ENCODE assay signal across 5 cellular contexts in genomic region chr7:102761234-102761633, GRCh38. TPM values are rescaled to one million over a fixed set of nuclear protein-coding genes. Genes with fewer than 3 reads are reported as not detected.
DNase-seq lines count a peak whose midpoint lies in the region; ATAC-seq and TF ChIP-seq lines count a peak whose summit lies in the region.
"Not testable (repeated sequence)": the region's sequence is repeated elsewhere in the genome, so short reads cannot be mapped to it uniquely, and the experiment has no call there.

No MANE protein-coding gene starts in this region.

- not testable (repeated sequence) for ATAC-seq in IMR-90 (ENCODE audit: low read depth)
- ATAC-seq in SK-N-SH treated with all-trans-retinoic acid at 6 μM for 48 hours, result peak; percentile 65

- not testable (repeated sequence) for H3K9me1 ChIP-seq in IMR-90 (ENCODE audit: insufficient read depth, low read length)

- H3K27me3 Mint-ChIP-seq in nephron (ENCODE audit: low read depth), result not testable (repeated sequence)

- H3K4ac ChIP-seq in IMR-90 (ENCODE audit: low read depth, low read length), result not testable (repeated sequence)

- H3K4me3 Mint-ChIP-seq in nephron, result not testable (repeated sequence)

- H4K91ac ChIP-seq in IMR-90 (ENCODE audit: insufficient read depth, low read depth, low read length), result not testable (repeated sequence)

- H3K79me1 ChIP-seq in IMR-90 (ENCODE audit: low read depth in 1 of 2, low read length in 2 of 2), result not testable (repeated sequence)

- intact Hi-C loops in IMR-90 (cut with micrococcal nuclease), result loop anchor here (2.0 to 5.0 kb wide), 2 partner anchors 151 to 302 kb away; partner anchors contain the start of gene LRRC17

- not testable (repeated sequence) for H3K27me3 ChIP-seq in IMR-90 (ENCODE audit: control insufficient read depth, insufficient read depth, low read length)

- not testable (repeated sequence) for TF ChIP-seq POLR2A in IMR-90 (IDR thresholded peaks at IDR 0.05; ENCODE audit: low read depth, low read length)

- not testable (repeated sequence) for H3K14ac ChIP-seq in IMR-90 (replicated peaks; ENCODE audit: low read depth, low read length)

- CTCF ChIA-PET in IMR-90 (lab: Yijun Ruan, JAX), result not testable (repeated sequence)

- BruUV-seq in IMR-90 (replicated peaks; lab: Mats Ljungman, UMichigan), result not testable (repeated sequence)

- TF ChIP-seq CTCF in IMR-90 (conservative IDR thresholded peaks at IDR 0.05; ENCODE audit: low read depth, low read length); nephron (IDR thresholded peaks at IDR 0.05; ENCODE audit: unreplicated experiment in 3 of 3): not testable (repeated sequence)

- H4K5ac ChIP-seq in IMR-90 (ENCODE audit: low read depth, low read length), result not testable (repeated sequence)

- not testable (repeated sequence) for H3K9ac ChIP-seq in IMR-90 (ENCODE audit: low read depth, low read length); SK-N-MC (ENCODE audit: insufficient read length)

- H3K23ac ChIP-seq in IMR-90 (ENCODE audit: low read depth, low read length), result not testable (repeated sequence)

- H3K4me2 ChIP-seq in IMR-90 (ENCODE audit: low read depth, low read length), result not testable (repeated sequence)

- not testable (repeated sequence) for H3K27ac ChIP-seq in IMR-90 (ENCODE audit: insufficient read depth, low read length); SK-N-MC

- H3K9me3 ChIP-seq in IMR-90 (ENCODE audit: control insufficient read depth, insufficient read depth, low read length); SK-N-MC (ENCODE audit: low read depth, low read length): not testable (repeated sequence)

- DNase-seq in EH (ENCODE audit: low read depth) (peak; percentile 3), SK-N-MC (ENCODE audit: low read depth, low spot score) (peak; percentile 34)
- not testable (repeated sequence) for DNase-seq in IMR-90

- H2AFZ ChIP-seq in IMR-90 (replicated peaks; ENCODE audit: low read length, poor library complexity), result not testable (repeated sequence)

- POLR2A ChIA-PET in IMR-90 (lab: Charles Lee; ENCODE audit: unreplicated experiment), result not testable (repeated sequence)

- not testable (repeated sequence) for H3K4me3 ChIP-seq in IMR-90 (ENCODE audit: insufficient read depth, low read depth, low read length); SK-N-MC

- not testable (repeated sequence) for H2AK9ac ChIP-seq in IMR-90 (replicated peaks; ENCODE audit: low read depth, low read length, poor library complexity)

- dilution Hi-C loops in IMR-90 (cut with HindIII; ENCODE audit: low sequenced_read_pairs, unreplicated experiment), result not testable (repeated sequence)

- H2BK5ac ChIP-seq in IMR-90 (ENCODE audit: low read depth, low read length, poor library complexity, severe bottlenecking), result not testable (repeated sequence)

- not testable (repeated sequence) for TF ChIP-seq RAD21 in IMR-90 (IDR thresholded peaks at IDR 0.05; ENCODE audit: low read length)

- H4K8ac ChIP-seq in IMR-90 (ENCODE audit: low read depth in 2 of 2, low read length in 2 of 2), result not testable (repeated sequence)

- no CpG with 5 or more reads among the region's 1 CpG for WGBS in IMR-90 (ENCODE audit: extremely low coverage in 2 of 2, insufficient read length in 1 of 2), 2 experiments

- H3K56ac ChIP-seq in IMR-90 (ENCODE audit: extremely low read depth, insufficient read depth, low read length), result not testable (repeated sequence)

- not testable (repeated sequence) for H3K18ac ChIP-seq in IMR-90 (ENCODE audit: low read depth, low read length)

- not testable (repeated sequence) for H3K36me3 ChIP-seq in IMR-90 (ENCODE audit: control insufficient read depth, insufficient read depth, low read length); SK-N-MC (ENCODE audit: insufficient read depth, low read length)

- not testable (repeated sequence) for H2BK20ac ChIP-seq in IMR-90 (ENCODE audit: low read depth, low read length)

- H3K27ac Mint-ChIP-seq in nephron, result peak overlapping the region in 2 of 3 experiments; percentile 63 to 76

- peak overlapping the region; percentile 26 for H2BK120ac ChIP-seq in IMR-90 (ENCODE audit: low read depth, low read length)

- H2AK5ac ChIP-seq in IMR-90 (ENCODE audit: low read depth, low read length), result not testable (repeated sequence)

- not testable (repeated sequence) for H3K4me1 ChIP-seq in IMR-90 (ENCODE audit: control insufficient read depth, insufficient read depth, low read length)

- not testable (repeated sequence) for H3K4me1 Mint-ChIP-seq in nephron

- not testable (repeated sequence) for H2BK15ac ChIP-seq in IMR-90 (ENCODE audit: low read depth, low read length)

- H3K9me3 Mint-ChIP-seq in nephron, result not testable (repeated sequence)

- in situ Hi-C loops in IMR-90 (cut with MboI; ENCODE audit: low sequenced_read_pairs), result not testable (repeated sequence)

- H3K36me3 Mint-ChIP-seq in nephron (ENCODE audit: low read depth), result not testable (repeated sequence)

- H4K20me1 ChIP-seq in IMR-90 (ENCODE audit: insufficient read depth, low read length), result not testable (repeated sequence)

TF ChIP-seq in SK-N-SH treated with all-trans-retinoic acid at 6 μM for 48 hours, 23 proteins besides CTCF, POLR2A, EP300 and RAD21:
- peak; percentile 49 for TF ChIP-seq ISL1 (CRISPR knock-in tag; IDR thresholded peaks at IDR 0.05)

RNA-seq across cellular contexts. Expression of gene FAM185A, which starts 12.4 kb away (rescaled TPM):
- 4.3 and 6.4 TPM in 2 replicates for total RNA-seq in IMR-90 (2012; rRNA removed)
- polyA plus RNA-seq in IMR-90 (2012; rRNA removed), result 3.0 and 3.6 TPM in 2 replicates
- polyA plus RNA-seq in IMR-90 (2012; cell fraction: cytosol; rRNA removed), result 3.1 and 3.3 TPM in 2 replicates
- polyA plus RNA-seq in IMR-90 (2012; cell fraction: nucleus; rRNA removed; ENCODE audit: low replicate concordance), result 6.9 and 9.0 TPM in 2 replicates
